Comparison of ENCODE assay signal across 24 cellular contexts in the genomic region with DNA sequence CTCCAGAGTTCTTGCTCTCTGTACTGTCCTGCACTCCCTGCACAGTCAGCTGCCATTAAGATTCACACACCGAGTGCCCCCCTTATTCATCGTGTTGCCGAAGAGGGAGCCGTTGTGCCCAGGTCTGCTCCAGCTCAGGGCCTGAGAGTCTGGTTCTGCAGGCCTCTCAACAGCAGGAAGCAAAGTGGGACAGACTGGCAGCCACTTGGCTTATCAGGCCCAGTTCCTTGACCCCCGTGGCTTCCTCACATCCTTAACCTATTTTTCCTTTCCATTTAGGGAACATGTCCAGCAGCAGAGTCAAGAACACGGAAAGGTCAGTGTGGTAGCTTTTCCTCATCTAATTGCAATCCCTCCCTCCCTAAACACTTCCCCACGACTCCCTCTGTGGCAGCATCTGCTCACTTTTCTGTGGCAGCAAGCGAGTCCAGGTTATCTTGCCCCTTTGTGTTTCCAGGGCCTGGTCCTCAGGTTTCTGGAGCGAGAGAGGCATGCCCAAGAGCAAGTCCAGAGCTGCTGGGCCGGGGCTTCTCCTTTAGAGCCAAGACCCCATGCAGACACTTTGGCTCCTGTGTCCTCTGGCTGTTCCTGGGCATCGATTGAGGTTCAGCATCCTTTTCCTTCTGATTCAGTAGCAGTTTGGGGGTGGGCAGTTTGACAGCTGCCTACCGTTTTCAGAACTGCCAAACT. TPM values are rescaled to one million over a fixed set of nuclear protein-coding genes. Genes with fewer than 3 reads are reported as not detected.
DNase-seq lines count a peak whose midpoint lies in the region; ATAC-seq lines count a peak whose summit lies in the region.
"Had no signal": no experiment of that assay in that cellular context is flagged by ENCODE, and none has a peak within 500 bp of the region (broad histone marks: within the 10 kb centered on the region; RNA-seq: fewer than 3 reads in every experiment).

No MANE protein-coding gene starts in this region.

- no peaks in the 10 kb centered on the region for H3K9me3 Mint-ChIP-seq in stimulated activated naive CD8-positive, alpha-beta T cell treated with anti-CD3 and anti-CD28 coated beads, Interleukin-15, amount 100 ng/mL, for 72 hours

- peak; percentile 20 for DNase-seq in D341Med (ENCODE audit: low spot score)
- peak; percentile 88 for DNase-seq in NCI-H446 treated with DMSO at 0.1 percent for 48 hours (lab: John Stamatoyannopoulos, UW)
- DNase-seq in cerebellum (ENCODE audit: low spot score) = peak; percentile 85
- peak; percentile 52 for DNase-seq in posterior vena cava (ENCODE audit: low spot score)
- DNase-seq in stimulated activated naive CD8-positive, alpha-beta T cell treated with anti-CD3 and anti-CD28 coated beads, Interleukin-15, amount 100 ng/mL, for 72 hours = no peak
- DNase-seq in NCI-H2227 (lab: John Stamatoyannopoulos, UW; ENCODE audit: unreplicated experiment) = no peak
- DNase-seq: AML-193; CD4-positive, alpha-beta memory T cell; COR-L47; DMS79; EL; GF-D8; Karpas-422; NCI-H1092; NCI-H1417 treated with DMSO at 0.1 percent for 48 hours; NCI-H1694 treated with DMSO at 0.1 percent for 48 hours; NCI-H2081; NCI-H226; NCI-H524; NCI-H774; RPMI8226; SHP77 treated with DMSO at 0.1 percent for 48 hours had no signal

- intact Hi-C loops in posterior vena cava (cut with DNase I) = no loop called here

- no peaks in the 10 kb centered on the region for H3K27me3 Mint-ChIP-seq in stimulated activated naive CD8-positive, alpha-beta T cell treated with anti-CD3 and anti-CD28 coated beads, Interleukin-15, amount 100 ng/mL, for 72 hours
- H3K27me3 Mint-ChIP-seq: CD4-positive, alpha-beta memory T cell had no signal

- no peaks in the 10 kb centered on the region for H3K4me1 Mint-ChIP-seq in stimulated activated naive CD8-positive, alpha-beta T cell treated with anti-CD3 and anti-CD28 coated beads, Interleukin-15, amount 100 ng/mL, for 72 hours
- H3K4me1 Mint-ChIP-seq: CD4-positive, alpha-beta memory T cell had no signal

- no peak overlapping the region for H3K4me3 Mint-ChIP-seq in stimulated activated naive CD8-positive, alpha-beta T cell treated with anti-CD3 and anti-CD28 coated beads, Interleukin-15, amount 100 ng/mL, for 72 hours
- H3K4me3 Mint-ChIP-seq: CD4-positive, alpha-beta memory T cell had no signal

- H3K27ac Mint-ChIP-seq in stimulated activated naive CD8-positive, alpha-beta T cell treated with anti-CD3 and anti-CD28 coated beads, Interleukin-15, amount 100 ng/mL, for 72 hours = no peak overlapping the region
- H3K27ac Mint-ChIP-seq: CD4-positive, alpha-beta memory T cell had no signal

- ATAC-seq in GM21717 (IDR thresholded peaks at IDR 0.05; ENCODE audit: unreplicated experiment) = no peak
- ATAC-seq in stimulated activated naive CD8-positive, alpha-beta T cell treated with anti-CD3 and anti-CD28 coated beads, Interleukin-15, amount 100 ng/mL, for 72 hours = no peak
- ATAC-seq: HepG2 had no signal

RNA-seq across cellular contexts. Expression of a gene that starts 22.1 kb away (rescaled TPM):
- total RNA-seq in cerebellum (8.0 TPM), posterior vena cava (under 1 TPM; 0.29 to 0.42 TPM)

RNA-seq across cellular contexts. Expression of a gene that starts 28.2 kb away (rescaled TPM):
- total RNA-seq in cerebellum (6.4 TPM), posterior vena cava (1 to 10 TPM; 4.2 to 4.3 TPM)

RNA-seq across cellular contexts. Expression of a gene that starts 47.1 kb away (rescaled TPM):
- 24.0 TPM for total RNA-seq in cerebellum
- total RNA-seq in posterior vena cava = 10 to 100 TPM; 16.5 to 17.4 TPM

Comparison
In these comparisons a context has a peak if more than half of its experiments do, and no peak if none do; other contexts are left out.
1. DNase-seq: peak in D341Med (single experiment), NCI-H446 treated with DMSO at 0.1 percent for 48 hours (single experiment), cerebellum (single experiment) and posterior vena cava (single experiment); none in stimulated activated naive CD8-positive, alpha-beta T cell treated with anti-CD3 and anti-CD28 coated beads, Interleukin-15, amount 100 ng/mL, for 72 hours (0 of 2) and NCI-H2227 (single experiment).